8 cellular contexts compared by ENCODE assay signal in genomic region chr1:93878889-93879586, GRCh38. TPM values are rescaled to one million over a fixed set of nuclear protein-coding genes. Genes with fewer than 3 reads are reported as not detected.
DNase-seq lines count a peak whose midpoint lies in the region; TF ChIP-seq lines count a peak whose summit lies in the region.

DNTTIP2 (minus strand) TSS chr1:93879206; CDS start chr1:93879148, 58 bp downstream.

- peaks cover 13% of the 10 kb centered on the region for H3K23me2 ChIP-seq in H9 (ENCODE audit: insufficient read length, low read depth, low read length, poor library complexity, severe bottlenecking)

- no peaks in the 10 kb centered on the region for H4K20me1 ChIP-seq in H9 (ENCODE audit: control insufficient read depth, insufficient read depth, insufficient read length)

- H3K4me3 Mint-ChIP-seq in H9, result peak within 1 kb of the TSS; percentile 95 to 97
- H3K4me3 Mint-ChIP-seq in neural crest cell, result peak within 1 kb of the TSS; percentile 97

- H3K23ac ChIP-seq in H9 (ENCODE audit: insufficient read length, low read depth, low read length), result no peak within 1 kb of the TSS

- H3K27me3 ChIP-seq in H9 (ENCODE audit: insufficient read depth, low read length) (no peaks in the 10 kb centered on the region), MG63 (no peaks in the 10 kb centered on the region), stomach smooth muscle (ENCODE audit: control insufficient read depth in 1 of 2, insufficient read depth in 2 of 2, low read length in 2 of 2) (no peaks in the 10 kb centered on the region)

- H3K4me1 ChIP-seq in ES-I3 (ENCODE audit: insufficient read depth, low read length), result no peaks in the 10 kb centered on the region
- no peaks in the 10 kb centered on the region for H3K4me1 ChIP-seq in H9 (ENCODE audit: insufficient read depth, low read length)
- H3K4me1 ChIP-seq in stomach smooth muscle (ENCODE audit: control insufficient read depth, insufficient read depth, low read length), result peaks cover 11% of the 10 kb centered on the region

- no peak within 1 kb of the TSS; the same call in 1 of the 2 replicates for H3K4ac ChIP-seq in H9 (ENCODE audit: low read depth, low read length)

- H3K36me3 ChIP-seq in ES-I3 (ENCODE audit: insufficient read depth, low read length) (peaks cover 21% of the 10 kb centered on the region), MG63 (peaks cover 58% of the 10 kb centered on the region), stomach smooth muscle (ENCODE audit: control insufficient read depth in 2 of 2, insufficient read depth in 2 of 2, low read length in 2 of 2) (peaks cover 14 to 22% of the 10 kb centered on the region in 2 donors)

- peak within 1 kb of the TSS; percentile 24 for H2BK5ac ChIP-seq in H9 (ENCODE audit: insufficient read length, low read length)

- H4K5ac ChIP-seq in H9 (ENCODE audit: insufficient read length, low read depth, low read length), result peak within 1 kb of the TSS; percentile 69

- H2BK20ac ChIP-seq in H9 (ENCODE audit: low read depth, low read length, poor library complexity, severe bottlenecking), result no peak within 1 kb of the TSS

- H3K56ac ChIP-seq in H9 (ENCODE audit: insufficient read length, low read depth, low read length), result peak within 1 kb of the TSS; percentile 39

- no peaks in the 10 kb centered on the region for H3K9me3 ChIP-seq in ES-I3 (ENCODE audit: control insufficient read depth, insufficient read depth, low read length)
- H3K9me3 ChIP-seq in H9 (ENCODE audit: control insufficient read depth, low read depth, low read length), result no peaks in the 10 kb centered on the region
- no peaks in the 10 kb centered on the region for H3K9me3 ChIP-seq in MG63
- H3K9me3 ChIP-seq in stomach smooth muscle (ENCODE audit: control insufficient read depth in 2 of 2, low read length in 2 of 2), result no peaks in the 10 kb centered on the region

- peak within 1 kb of the TSS; percentile 89 for H3K27ac ChIP-seq in H9 (ENCODE audit: insufficient read length, low read depth, low read length)
- peak within 1 kb of the TSS; percentile 94 for H3K27ac ChIP-seq in stomach smooth muscle (ENCODE audit: low read length)

- peaks cover 22% of the 10 kb centered on the region; the same call in 1 of the 2 replicates for H3K79me2 ChIP-seq in H9 (ENCODE audit: insufficient read depth, low read length)

- H3K18ac ChIP-seq in H9 (ENCODE audit: insufficient read length, low read depth, low read length), result peak within 1 kb of the TSS; percentile 89

- H2BK120ac ChIP-seq in H9 (ENCODE audit: low read depth, low read length, poor library complexity, severe bottlenecking), result no peak within 1 kb of the TSS

- peak within 1 kb of the TSS; percentile 96 for H3K4me3 ChIP-seq in MG63
- H3K4me3 ChIP-seq in fibroblast of villous mesenchyme (ENCODE audit: low read depth, low read length), result peak within 1 kb of the TSS; percentile 99
- peak within 1 kb of the TSS; percentile 83 to 98 for H3K4me3 ChIP-seq in stomach smooth muscle (ENCODE audit: low read length in 2 of 2)

- H3K36me3 Mint-ChIP-seq in H9 (ENCODE audit: insufficient read depth in 1 of 3, low read depth in 3 of 3) (peaks cover 29 to 38% (median 36%) of the 10 kb centered on the region in 3 experiments), neural crest cell (ENCODE audit: low read depth) (peaks cover 8% of the 10 kb centered on the region)

- H2BK15ac ChIP-seq in H9 (ENCODE audit: low read depth, low read length), result no peak within 1 kb of the TSS

- TF ChIP-seq CTCF in H9 (conservative IDR thresholded peaks at IDR 0.05) (no peak), fibroblast of villous mesenchyme (IDR thresholded peaks at IDR 0.05; ENCODE audit: insufficient read depth, low read depth, low read length) (no peak), neural crest cell (conservative IDR thresholded peaks at IDR 0.05) (no peak)

- H4K8ac ChIP-seq in H9 (replicated peaks; ENCODE audit: insufficient read length, low read depth, low read length), result no peak within 1 kb of the TSS

- H4K91ac ChIP-seq in H9 (ENCODE audit: insufficient read length, low read depth, low read length), result no peak within 1 kb of the TSS

- peak within 1 kb of the TSS; percentile 81 for H3K4me2 ChIP-seq in H9 (ENCODE audit: insufficient read depth, insufficient read length, low read length)

- DNase-seq in H9 (peak; percentile 94), MG63 (peak; percentile 91), SIG-M5 treated with dmso at 0.1 percent for 504 hours (lab: John Stamatoyannopoulos, UW; ENCODE audit: unreplicated experiment) (peak; percentile 76), activated gamma-delta T cell treated with Interleukin-2 at 50 U/mL for 16 hours (peak; percentile 83), fibroblast of villous mesenchyme (ENCODE audit: low read depth) (peak; percentile 91), neural crest cell (ENCODE audit: low read depth, low spot score) (peak; percentile 89)

- H2AK5ac ChIP-seq in H9 (ENCODE audit: insufficient read length, low read length), result no peak within 1 kb of the TSS

- H3K9me3 Mint-ChIP-seq in H9, result no peaks in the 10 kb centered on the region
- no peaks in the 10 kb centered on the region for H3K9me3 Mint-ChIP-seq in neural crest cell

- H2BK12ac ChIP-seq in H9 (ENCODE audit: insufficient read length, low read depth, low read length), result no peak within 1 kb of the TSS

- H3K27ac Mint-ChIP-seq in H9 (peak within 1 kb of the TSS; percentile 99), neural crest cell (ENCODE audit: unreplicated experiment) (peak within 1 kb of the TSS; percentile 99)

- H2AFZ ChIP-seq in H9 (ENCODE audit: low read length), result no peak within 1 kb of the TSS

- H3K79me1 ChIP-seq in H9 (ENCODE audit: insufficient read depth, low read depth, low read length, poor library complexity, severe bottlenecking), result peaks cover 10% of the 10 kb centered on the region

- peak within 1 kb of the TSS; percentile 98 for H3K14ac ChIP-seq in H9 (ENCODE audit: insufficient read depth, low read length)

- H3K4me1 Mint-ChIP-seq in H9 (peaks cover 15 to 16% of the 10 kb centered on the region in 2 experiments), neural crest cell (peaks cover 34% of the 10 kb centered on the region)

- H3K9ac ChIP-seq in ES-I3 (ENCODE audit: low read depth, low read length), result peak within 1 kb of the TSS; percentile 96
- peak within 1 kb of the TSS; percentile 100 for H3K9ac ChIP-seq in H9 (ENCODE audit: extremely low read depth, insufficient read length, low read length)
- peak within 1 kb of the TSS; percentile 96 to 98 for H3K9ac ChIP-seq in stomach smooth muscle (ENCODE audit: low read length in 2 of 2)

- no peak within 1 kb of the TSS for H3T11ph ChIP-seq in H9 (ENCODE audit: low read length)

- WGBS in H9 (ENCODE audit: extremely low coverage, insufficient read length, low lambda C conversion rate), result no CpG with 5 or more reads among the region's 50 CpGs

- H3K27me3 Mint-ChIP-seq in H9 (ENCODE audit: low read depth), result no peaks in the 10 kb centered on the region
- H3K27me3 Mint-ChIP-seq in neural crest cell (ENCODE audit: low read depth), result no peaks in the 10 kb centered on the region

RNA-seq across cellular contexts. Expression of gene DNTTIP2, which starts in this region (rescaled TPM):
- total RNA-seq in H9 (2021) (96.0 and 101 TPM in 2 replicates), fibroblast of villous mesenchyme (25.1 and 31.5 TPM in 2 replicates), neural crest cell (65.0 and 67.7 TPM in 2 replicates)
- total RNA-seq in MG63 (2014; rRNA removed; shearing (Covaris generic); ENCODE audit: low replicate concordance), result 13.1 and 13.9 TPM in 2 replicates

Comparison
In these comparisons a context has a peak if more than half of its experiments do, and no peak if none do; other contexts are left out.
1. Peak in every context shown above with its lines: DNase-seq, H3K4me3 ChIP-seq and H3K27ac ChIP-seq.